In the genomic region with DNA sequence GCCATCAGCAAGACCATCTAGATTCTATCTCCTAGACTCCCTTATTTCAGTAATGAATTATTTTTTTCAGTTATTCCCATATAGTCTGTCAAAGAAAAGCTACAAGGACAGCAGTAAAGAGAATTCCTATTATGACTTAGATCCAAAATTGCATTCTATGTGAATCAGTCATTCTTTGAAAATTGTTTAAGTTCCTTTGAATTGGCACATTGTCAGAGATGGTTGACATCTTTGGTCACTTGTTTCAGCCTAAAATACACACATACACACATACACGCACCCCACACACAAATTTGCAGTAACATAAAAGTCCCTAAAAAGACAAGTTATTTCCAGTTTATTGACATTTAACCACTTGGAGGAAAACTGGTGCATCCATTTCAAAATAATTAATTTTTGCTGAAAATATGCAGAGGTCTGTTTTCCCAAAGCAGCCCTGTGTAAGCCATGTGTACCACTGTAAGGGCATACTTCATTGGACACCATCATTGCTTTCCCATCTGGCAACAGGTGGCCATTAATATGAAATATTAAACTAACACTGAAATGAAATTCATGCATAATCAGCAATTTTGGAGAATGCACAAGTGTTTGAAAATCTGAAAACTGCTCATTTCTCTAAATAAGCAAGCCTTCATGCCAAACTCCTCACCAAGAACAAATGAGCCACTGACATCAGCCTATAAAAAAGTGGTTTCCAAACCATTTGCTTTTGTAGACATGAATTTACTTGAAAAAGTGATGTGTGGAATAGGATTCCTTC, we compare ENCODE assay signal across 27 cellular contexts.
"Had no signal": no experiment of that assay in that cellular context is flagged by ENCODE, and none has a peak within 500 bp of the region (broad histone marks: within the 10 kb centered on the region; RNA-seq: fewer than 3 reads in every experiment).

No MANE protein-coding gene starts in this region.

- H3K36me3 Mint-ChIP-seq: activated naive CD4-positive, alpha-beta T cell treated with anti-CD3 and anti-CD28 coated beads, Interleukin-2, amount 50 U/mL, for 24 hours; WTC11 had no signal

- H3K27me3 Mint-ChIP-seq: activated naive CD4-positive, alpha-beta T cell treated with anti-CD3 and anti-CD28 coated beads, Interleukin-2, amount 50 U/mL, for 24 hours had no signal

- H3K36me3 ChIP-seq: brain microvascular endothelial cell, cardiac muscle cell, Peyer's patch, SJCRH30 had no signal

- DNase-seq: activated CD4-positive, alpha-beta T cell treated with anti-CD3 and anti-CD28 coated beads for 48 hours; activated CD4-positive, alpha-beta T cell treated with anti-CD3 and anti-CD28 coated beads, Interleukin-2, amount 50 U/mL, for 4 hours; activated CD4-positive, CD25-positive, alpha-beta regulatory T cell treated with anti-CD3 and anti-CD28 coated beads, Interleukin-2, amount 50 U/mL, for 72 hours; activated CD8-positive, alpha-beta memory T cell treated with anti-CD3 and anti-CD28 coated beads, Interleukin-2, amount 50 U/mL, for 48 hours; activated CD8-positive, alpha-beta T cell treated with anti-CD3 and anti-CD28 coated beads, Interleukin-2, amount 10 ng/mL, durations not matched to agents 7 days and 5 days; activated effector memory CD4-positive, alpha-beta T cell treated with Interleukin-2 at 50 U/mL for 16 hours; activated naive CD4-positive, alpha-beta T cell; activated naive CD8-positive, alpha-beta T cell treated with anti-CD3 and anti-CD28 coated beads, Interleukin-2, amount 50 U/mL, for 24 hours; activated T-cell treated with anti-CD3 and anti-CD28 coated beads, Interleukin-2, amount 50 U/mL, for 1 hour; amygdala; brain microvascular endothelial cell; Kasumi-1; NCI-H1105 treated with DMSO at 0.1 percent for 48 hours; NCI-H1436 treated with DMSO at 0.1 percent for 48 hours; NCI-H187 treated with DMSO at 0.1 percent for 48 hours; NCI-H2081 treated with DMSO at 0.1 percent for 48 hours; NCI-H446; NCI-H524; Peyer's patch; Right ventricle myocardium superior; SK-N-SH had no signal

- H3K4me1 ChIP-seq: Peyer's patch, SJCRH30 had no signal

- H3K9ac ChIP-seq: SK-N-SH had no signal

- H3K4me3 Mint-ChIP-seq: activated CD8-positive, alpha-beta T cell treated with anti-CD3 and anti-CD28 coated beads, Interleukin-2, amount 10 ng/mL, durations not matched to agents 7 days and 5 days; activated naive CD4-positive, alpha-beta T cell treated with anti-CD3 and anti-CD28 coated beads, Interleukin-2, amount 50 U/mL, for 24 hours; activated naive CD8-positive, alpha-beta T cell treated with anti-CD3 and anti-CD28 coated beads, Interleukin-2, amount 50 U/mL, for 24 hours; T-helper 2 cell treated with Interferon-gamma antibody and Interleukin-4, amounts not matched to agents 5 μg/mL and 100 μg/mL, for 36 hours; WTC11 had no signal

- H3K4me3 ChIP-seq: cardiac muscle cell, Peyer's patch, SJCRH30 had no signal

- H3K9me3 Mint-ChIP-seq: activated naive CD8-positive, alpha-beta T cell treated with anti-CD3 and anti-CD28 coated beads, Interleukin-2, amount 50 U/mL, for 24 hours; T-helper 2 cell treated with Interferon-gamma antibody and Interleukin-4, amounts not matched to agents 5 μg/mL and 100 μg/mL, for 36 hours had no signal

- H3K27me3 ChIP-seq: brain microvascular endothelial cell, cardiac muscle cell, Peyer's patch, SJCRH30 had no signal

- H3K27ac Mint-ChIP-seq: activated CD8-positive, alpha-beta T cell treated with anti-CD3 and anti-CD28 coated beads, Interleukin-2, amount 10 ng/mL, durations not matched to agents 7 days and 5 days; activated naive CD4-positive, alpha-beta T cell treated with anti-CD3 and anti-CD28 coated beads, Interleukin-2, amount 50 U/mL, for 24 hours; activated naive CD8-positive, alpha-beta T cell treated with anti-CD3 and anti-CD28 coated beads, Interleukin-2, amount 50 U/mL, for 24 hours; T-helper 2 cell treated with Interferon-gamma antibody and Interleukin-4, amounts not matched to agents 5 μg/mL and 100 μg/mL, for 36 hours; WTC11 had no signal

- ATAC-seq: activated CD8-positive, alpha-beta T cell treated with anti-CD3 and anti-CD28 coated beads, Interleukin-2, amount 10 ng/mL, durations not matched to agents 7 days and 5 days; activated naive CD8-positive, alpha-beta T cell treated with anti-CD3 and anti-CD28 coated beads, Interleukin-2, amount 50 U/mL, for 24 hours; WTC11 had no signal

- H3K4me1 Mint-ChIP-seq: activated naive CD4-positive, alpha-beta T cell treated with anti-CD3 and anti-CD28 coated beads, Interleukin-2, amount 50 U/mL, for 24 hours; WTC11 had no signal

- H3K27ac ChIP-seq: brain microvascular endothelial cell, cardiac muscle cell, Peyer's patch, RWPE1, SJCRH30 had no signal

- H3K9me3 ChIP-seq: Peyer's patch, SJCRH30, SK-N-SH had no signal

- H3K4me2 ChIP-seq: SK-N-SH had no signal
